ENCODE assay signal across 16 cellular contexts in genomic region chr4:46386570-46386969, GRCh38. TPM values are rescaled to one million over a fixed set of nuclear protein-coding genes. Genes with fewer than 3 reads are reported as not detected.
A peak's percentile ranks its signal among the peaks of the same experiment; 100 is the strongest.
DNase-seq lines count a peak whose midpoint lies in the region; FAIRE-seq and TF ChIP-seq lines count a peak whose summit lies in the region.
"Had no signal": no experiment of that assay in that cellular context is flagged by ENCODE, and none has a peak within 500 bp of the region (broad histone marks: within the 10 kb centered on the region; RNA-seq: fewer than 3 reads in every experiment).

No MANE protein-coding gene starts in this region.

- no peak for TF ChIP-seq POLR2A in stomach (IDR thresholded peaks at IDR 0.05)

- no peak overlapping the region for H3K27ac ChIP-seq in OCI-LY3 (ENCODE audit: low read length)
- no peak overlapping the region for H3K27ac ChIP-seq in tibial artery
- no peak overlapping the region for H3K27ac ChIP-seq in stomach
- H3K27ac ChIP-seq: A549, coronary artery had no signal

- no peaks in the 10 kb centered on the region for H3K36me3 ChIP-seq in OCI-LY3 (replicated peaks; ENCODE audit: low read depth, low read length)
- H3K36me3 ChIP-seq in tibial artery: no peaks in the 10 kb centered on the region
- no peaks in the 10 kb centered on the region for H3K36me3 ChIP-seq in stomach

- DNase-seq in NCI-H510A treated with DMSO at 0.1 percent for 48 hours (lab: John Stamatoyannopoulos, UW) (peak; percentile 1), NCI-H510A (lab: John Stamatoyannopoulos, UW) (no peak), cerebellar cortex (ENCODE audit: low spot score) (peak; percentile 16), retinal pigment epithelial cell (ENCODE audit: low read depth) (no peak), tibial artery (no peak), stomach (no peak), HTR-8/SVneo (ENCODE audit: insufficient read length, low spot score) (no peak)
- DNase-seq: activated naive CD4-positive, alpha-beta T cell treated with anti-CD3 and anti-CD28 coated beads, Interleukin-2, amount 10 ng/mL, durations not matched to agents 7 days and 5 days; foreskin melanocyte; kidney glomerular epithelial cell had no signal

- no peak overlapping the region for H2AFZ ChIP-seq in OCI-LY3 (ENCODE audit: low read depth, low read length)

- TF ChIP-seq CTCF in OCI-LY3 (IDR thresholded peaks at IDR 0.05; ENCODE audit: low read depth, low read length) (peak; percentile 17; the same call in 1 of the 2 replicates), retinal pigment epithelial cell (conservative IDR thresholded peaks at IDR 0.05; ENCODE audit: low read depth, low read length) (peak; percentile 47), tibial artery (IDR thresholded peaks at IDR 0.05) (no peak), stomach (IDR thresholded peaks at IDR 0.05) (no peak)

- no peak for TF ChIP-seq EP300 in stomach (IDR thresholded peaks at IDR 0.05)

- H3K4me2 ChIP-seq in OCI-LY3 (ENCODE audit: low read length): no peak overlapping the region
- H3K4me2 ChIP-seq: A549 had no signal

- FAIRE-seq in HTR-8/SVneo (lab: Jason Lieb, UNC): no peak
- FAIRE-seq: A549 had no signal

- H3K9me3 ChIP-seq in OCI-LY3 (ENCODE audit: insufficient read depth, low read length) (no peaks in the 10 kb centered on the region), tibial artery (no peaks in the 10 kb centered on the region), stomach (no peaks in the 10 kb centered on the region)
- H3K9me3 ChIP-seq: A549 had no signal

- H3K4me1 ChIP-seq in OCI-LY3 (ENCODE audit: low read length): no peaks in the 10 kb centered on the region
- H3K4me1 ChIP-seq in tibial artery: peaks cover 0 to 21% (median 17%) of the 10 kb centered on the region in 4 donors
- peaks cover 8 to 26% (median 20%) of the 10 kb centered on the region in 4 donors for H3K4me1 ChIP-seq in stomach
- H3K4me1 ChIP-seq: A549 had no signal

- no peak overlapping the region for H3K4me3 ChIP-seq in OCI-LY3 (ENCODE audit: low read length)
- H3K4me3 ChIP-seq in retinal pigment epithelial cell (ENCODE audit: low read length): no peak overlapping the region
- no peak overlapping the region for H3K4me3 ChIP-seq in tibial artery
- no peak overlapping the region for H3K4me3 ChIP-seq in stomach
- H3K4me3 ChIP-seq: A549, coronary artery had no signal

- H3K27me3 ChIP-seq in OCI-LY3 (ENCODE audit: low read depth, low read length) (no peaks in the 10 kb centered on the region), tibial artery (peaks cover 0 to 28% of the 10 kb centered on the region in 2 donors), stomach (peaks cover 5 to 45% (median 28%) of the 10 kb centered on the region in 3 donors)

- 49 to 78% (median 73%) methylated on average over 1 of the region's 1 CpG for WGBS in stomach, 5 donors

- H3K9ac ChIP-seq in OCI-LY3 (ENCODE audit: low read length): no peak overlapping the region

- intact Hi-C loops in tibial artery (cut with DNase I; ENCODE audit: low total_unique reads) (no loop called here), stomach (cut with DNase I; ENCODE audit: low total_unique reads) (no loop called here)

- H4K20me1 ChIP-seq in OCI-LY3 (ENCODE audit: insufficient read depth, low read length): no peaks in the 10 kb centered on the region

- no peaks in the 10 kb centered on the region for H3K79me2 ChIP-seq in OCI-LY3 (ENCODE audit: low read length)

RNA-seq across cellular contexts. Expression of gene GABRA2, which starts 3.4 kb away (rescaled TPM):
- total RNA-seq in stomach: 1 to 10 TPM in 2 of 5 donors, under 1 TPM in 2, not detected in 1; 0.29 to 5.0 (median 1.2) TPM
- 1 to 10 TPM in 1 of 3 donors, under 1 TPM in 2; 0.10 to 1.1 (median 0.61) TPM for polyA plus RNA-seq in stomach
- total RNA-seq: Daoy; natural killer cell treated with Interleukin-12 subunit alpha and Interleukin-12 subunit beta and Interleukin-15 and Interleukin-18, amount 100 ng/mL, for 72 hours; T-helper 2 cell treated with Interferon-gamma antibody and Interleukin-4, amounts not matched to agents 100 ng/mL and 5 ng/mL, for 36 hours had no signal
- polyA plus RNA-seq: A549 had no signal

Comparison
In these comparisons a context has a peak if more than half of its experiments do, and no peak if none do; other contexts are left out.
1. DNase-seq: peak in NCI-H510A treated with DMSO at 0.1 percent for 48 hours (single experiment) and cerebellar cortex (single experiment); none in NCI-H510A (single experiment), retinal pigment epithelial cell (single experiment), tibial artery (0 of 2), stomach (single experiment) and HTR-8/SVneo (single experiment).
2. CTCF ChIP-seq: peak in OCI-LY3 (single experiment) and retinal pigment epithelial cell (single experiment); none in tibial artery (0 of 2) and stomach (0 of 7).